Comparison of ENCODE assay signal across 14 cellular contexts in genomic region chr13:19769854-19770253, GRCh38. TPM values are rescaled to one million over a fixed set of nuclear protein-coding genes. Genes with fewer than 3 reads are reported as not detected.
DNase-seq lines count a peak whose midpoint lies in the region; ATAC-seq, FAIRE-seq and TF ChIP-seq lines count a peak whose summit lies in the region.
"Had no signal": no experiment of that assay in that cellular context is flagged by ENCODE, and none has a peak within 500 bp of the region (broad histone marks: within the 10 kb centered on the region; RNA-seq: fewer than 3 reads in every experiment).

No MANE protein-coding gene starts in this region.

- CTCF ChIA-PET in HEK293 (lab: Yijun Ruan, JAX), result interaction anchor here (0.6 kb wide), 1 partner anchor 11 kb away, joined by 4 read pairs; no protein-coding TSS in a partner anchor

- no peak overlapping the region for H3K4me3 ChIP-seq in HEK293 (ENCODE audit: low read depth, low read length)
- peak overlapping the region; percentile 21 for H3K4me3 ChIP-seq in thoracic aorta
- H3K4me3 ChIP-seq: A549 had no signal

- no peak for ATAC-seq in thoracic aorta (ENCODE audit: insufficient number of reproducible peaks, low FRiP score, low read depth)
- ATAC-seq: A549; CD8-positive, alpha-beta T cell had no signal

- TF ChIP-seq CTCF in HEK293 (tag by site-specific recombination; IDR thresholded peaks at IDR 0.05), result no peak
- TF ChIP-seq CTCF in thoracic aorta (IDR thresholded peaks at IDR 0.05), result no peak

- DNase-seq in GM19239 (ENCODE audit: insufficient read length, low spot score) (no peak), SW480 (ENCODE audit: low spot score) (peak; percentile 34), thoracic aorta (ENCODE audit: low spot score) (no peak), hippocampal formation (lab: John Stamatoyannopoulos, UW) (no peak), amniotic stem cell (lab: John Stamatoyannopoulos, UW) (no peak)
- DNase-seq: BE2C; CD8-positive, alpha-beta T cell; COR-L47; DMS153; GF-D8 had no signal

- H3K36me3 ChIP-seq in HEK293 (ENCODE audit: control insufficient read depth in 2 of 2, insufficient read depth in 1 of 2, low read length in 2 of 2) (peaks cover 31 to 70% of the 10 kb centered on the region in 2 experiments), thoracic aorta (peaks cover 18% of the 10 kb centered on the region)

- no peaks in the 10 kb centered on the region for H3K4me1 ChIP-seq in HEK293 (ENCODE audit: control insufficient read depth, insufficient read depth, low read length)
- H3K4me1 ChIP-seq in thoracic aorta (ENCODE audit: control insufficient read depth in 1 of 2, low read depth in 2 of 2), result peaks cover 35 to 53% of the 10 kb centered on the region in 2 donors
- H3K4me1 ChIP-seq: A549, BE2C had no signal

- peak; percentile 44 for FAIRE-seq in GM19239 (lab: Jason Lieb, UNC)
- FAIRE-seq: A549, D721Med had no signal

- POLR2A ChIA-PET in HEK293 (lab: Yijun Ruan, JAX), result no interaction called here

- no peaks in the 10 kb centered on the region for H3K9me3 ChIP-seq in HEK293 (ENCODE audit: control insufficient read depth, insufficient read depth, low read depth, low read length)
- no peaks in the 10 kb centered on the region for H3K9me3 ChIP-seq in thoracic aorta
- H3K9me3 ChIP-seq: A549, BE2C had no signal

- H3K27ac ChIP-seq in HEK293 (ENCODE audit: extremely low read depth, low read depth, low read length) (no peak overlapping the region), thoracic aorta (no peak overlapping the region)
- H3K27ac ChIP-seq: A549, C4-2B had no signal

- no peaks in the 10 kb centered on the region for H3K27me3 ChIP-seq in thoracic aorta (replicated peaks; ENCODE audit: insufficient read depth)
- H3K27me3 ChIP-seq: BE2C had no signal

TF ChIP-seq in HEK293, 187 proteins besides CTCF, POLR2A, EP300 and RAD21:
- TF ChIP-seq ZNF140 (tag by site-specific recombination; IDR thresholded peaks at IDR 0.05) (no peak), ZNF146 (tag by site-specific recombination; IDR thresholded peaks at IDR 0.05) (peak; percentile 60; the same call in 1 of the 2 replicates), ZNF324 (tag by site-specific recombination; IDR thresholded peaks at IDR 0.05) (no peak), KLF17 (tag by site-specific recombination; IDR thresholded peaks at IDR 0.05) (no peak)
- TF ChIP-seq, protein P1, sequence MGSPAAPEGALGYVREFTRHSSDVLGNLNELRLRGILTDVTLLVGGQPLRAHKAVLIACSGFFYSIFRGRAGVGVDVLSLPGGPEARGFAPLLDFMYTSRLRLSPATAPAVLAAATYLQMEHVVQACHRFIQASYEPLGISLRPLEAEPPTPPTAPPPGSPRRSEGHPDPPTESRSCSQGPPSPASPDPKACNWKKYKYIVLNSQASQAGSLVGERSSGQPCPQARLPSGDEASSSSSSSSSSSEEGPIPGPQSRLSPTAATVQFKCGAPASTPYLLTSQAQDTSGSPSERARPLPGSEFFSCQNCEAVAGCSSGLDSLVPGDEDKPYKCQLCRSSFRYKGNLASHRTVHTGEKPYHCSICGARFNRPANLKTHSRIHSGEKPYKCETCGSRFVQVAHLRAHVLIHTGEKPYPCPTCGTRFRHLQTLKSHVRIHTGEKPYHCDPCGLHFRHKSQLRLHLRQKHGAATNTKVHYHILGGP (tag by site-specific recombination; IDR thresholded peaks at IDR 0.05), result no peak

RNA-seq across cellular contexts. Expression of gene PSPC1, which starts 12.9 kb away (rescaled TPM):
- total RNA-seq in thoracic aorta, result 10 to 100 TPM; 60.1 to 80.7 TPM
